10 cellular contexts compared by ENCODE assay signal in the genomic region with DNA sequence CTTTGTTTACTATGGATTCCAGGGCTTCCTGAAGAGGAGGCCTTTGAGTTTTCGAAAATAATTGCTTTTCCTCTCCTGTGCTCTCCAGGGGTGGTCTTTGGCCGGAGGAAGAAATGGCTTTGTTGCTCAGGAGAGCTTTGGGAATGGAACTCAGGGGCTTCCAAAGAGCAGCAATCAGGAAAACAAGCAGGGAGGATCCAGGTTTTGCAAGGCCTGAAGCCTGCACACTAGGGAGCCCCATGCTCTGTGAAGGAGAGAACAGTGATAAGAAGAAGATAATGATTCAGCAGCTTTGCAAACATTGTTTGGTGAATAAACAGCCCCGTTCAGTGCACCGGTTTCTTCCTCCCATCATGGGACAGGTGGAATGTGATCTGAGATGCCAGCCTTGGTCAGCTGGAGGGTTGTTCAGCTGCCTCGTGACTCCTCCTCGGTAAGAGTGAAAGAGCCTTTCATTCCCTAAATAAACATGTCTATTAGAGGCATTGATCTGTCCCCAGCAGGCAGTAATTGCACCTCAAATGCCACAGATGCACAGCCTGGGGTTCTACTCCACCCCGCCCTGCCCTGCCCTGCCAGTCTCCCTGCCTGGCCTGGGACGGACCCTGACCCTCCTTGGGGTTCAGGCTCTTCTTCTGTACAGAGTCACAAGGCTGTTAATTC. TPM values are rescaled to one million over a fixed set of nuclear protein-coding genes. Genes with fewer than 3 reads are reported as not detected.
DNase-seq lines count a peak whose midpoint lies in the region; ATAC-seq, FAIRE-seq and TF ChIP-seq lines count a peak whose summit lies in the region.
"Had no signal": no experiment of that assay in that cellular context is flagged by ENCODE, and none has a peak within 500 bp of the region (broad histone marks: within the 10 kb centered on the region; RNA-seq: fewer than 3 reads in every experiment).

No MANE protein-coding gene starts in this region.

- H3K9me3 ChIP-seq in SJCRH30 (replicated peaks) (peaks cover 8% of the 10 kb centered on the region), small intestine (ENCODE audit: control insufficient read depth, low read depth) (no peaks in the 10 kb centered on the region), prostate gland (no peaks in the 10 kb centered on the region)
- H3K9me3 ChIP-seq: SK-N-SH had no signal

- intact Hi-C loops in prostate gland (cut with DNase I), result no loop called here

- no peak for ATAC-seq in SK-N-SH treated with all-trans-retinoic acid at 6 μM for 48 hours

- no peak for TF ChIP-seq CTCF in prostate gland (IDR thresholded peaks at IDR 0.05)

- no peak for FAIRE-seq in small intestine (lab: Jason Lieb, UNC)

- DNase-seq in NCI-H1417 treated with DMSO at 0.1 percent for 48 hours (lab: John Stamatoyannopoulos, UW), result peak; percentile 48
- peak; percentile 67 to 80 for DNase-seq in SJCRH30
- DNase-seq in kidney glomerular epithelial cell (lab: John Stamatoyannopoulos, UW), result peak; percentile 85
- peak; percentile 61 for DNase-seq in small intestine
- no peak for DNase-seq in prostate gland (ENCODE audit: low spot score)
- no peak for DNase-seq in KG1 (lab: John Stamatoyannopoulos, UW)
- DNase-seq: immature natural killer cell, SK-N-SH had no signal

- H3K4me1 ChIP-seq in SJCRH30 (peaks cover 62% of the 10 kb centered on the region), small intestine (ENCODE audit: control insufficient read depth in 2 of 2, insufficient read depth in 1 of 2, low read depth in 1 of 2, low read length in 1 of 2) (no peaks in the 10 kb centered on the region), prostate gland (replicated peaks) (no peaks in the 10 kb centered on the region)

- no peak overlapping the region for H3K4me3 ChIP-seq in SJCRH30
- no peak overlapping the region for H3K4me3 ChIP-seq in small intestine (ENCODE audit: low read depth in 1 of 2, low read length in 2 of 2)
- no peak overlapping the region for H3K4me3 ChIP-seq in prostate gland
- H3K4me3 ChIP-seq: smooth muscle cell had no signal

- H3K36me3 ChIP-seq in SJCRH30 (no peaks in the 10 kb centered on the region), small intestine (ENCODE audit: control insufficient read depth in 2 of 2, insufficient read depth in 2 of 2, low read length in 2 of 2) (no peaks in the 10 kb centered on the region), prostate gland (no peaks in the 10 kb centered on the region)

- H3K27ac ChIP-seq in SJCRH30 (peak overlapping the region; percentile 93), small intestine (ENCODE audit: low read depth in 1 of 2, low read length in 1 of 2) (no peak overlapping the region), prostate gland (peak overlapping the region in 1 of 2 donors; percentile 41)

- H3K27me3 ChIP-seq in SJCRH30 (no peaks in the 10 kb centered on the region), small intestine (ENCODE audit: control insufficient read depth in 2 of 2, insufficient read depth in 2 of 2, low read length in 2 of 2) (no peaks in the 10 kb centered on the region), prostate gland (replicated peaks; ENCODE audit: insufficient read depth) (no peaks in the 10 kb centered on the region)

- TF ChIP-seq POLR2A in prostate gland (IDR thresholded peaks at IDR 0.05), result no peak

- WGBS in small intestine, 3 donors, result 18 to 46% (median 26%) methylated on average over 8 of the region's 8 CpGs
- 49% methylated on average over 8 of the region's 8 CpGs for WGBS in prostate gland

TF ChIP-seq in SK-N-SH treated with all-trans-retinoic acid at 6 μM for 48 hours, 23 proteins besides CTCF, POLR2A, EP300 and RAD21:
- TF ChIP-seq CSDC2 (CRISPR knock-in tag; IDR thresholded peaks at IDR 0.05), result no peak
- TF ChIP-seq, protein P1, sequence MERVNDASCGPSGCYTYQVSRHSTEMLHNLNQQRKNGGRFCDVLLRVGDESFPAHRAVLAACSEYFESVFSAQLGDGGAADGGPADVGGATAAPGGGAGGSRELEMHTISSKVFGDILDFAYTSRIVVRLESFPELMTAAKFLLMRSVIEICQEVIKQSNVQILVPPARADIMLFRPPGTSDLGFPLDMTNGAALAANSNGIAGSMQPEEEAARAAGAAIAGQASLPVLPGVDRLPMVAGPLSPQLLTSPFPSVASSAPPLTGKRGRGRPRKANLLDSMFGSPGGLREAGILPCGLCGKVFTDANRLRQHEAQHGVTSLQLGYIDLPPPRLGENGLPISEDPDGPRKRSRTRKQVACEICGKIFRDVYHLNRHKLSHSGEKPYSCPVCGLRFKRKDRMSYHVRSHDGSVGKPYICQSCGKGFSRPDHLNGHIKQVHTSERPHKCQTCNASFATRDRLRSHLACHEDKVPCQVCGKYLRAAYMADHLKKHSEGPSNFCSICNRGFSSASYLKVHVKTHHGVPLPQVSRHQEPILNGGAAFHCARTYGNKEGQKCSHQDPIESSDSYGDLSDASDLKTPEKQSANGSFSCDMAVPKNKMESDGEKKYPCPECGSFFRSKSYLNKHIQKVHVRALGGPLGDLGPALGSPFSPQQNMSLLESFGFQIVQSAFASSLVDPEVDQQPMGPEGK (CRISPR knock-in tag; IDR thresholded peaks at IDR 0.05; ENCODE audit: borderline replicate concordance), result no peak
- TF ChIP-seq ISL1 (CRISPR knock-in tag; IDR thresholded peaks at IDR 0.05), result no peak
- TF ChIP-seq ZNF8 (CRISPR knock-in tag; IDR thresholded peaks at IDR 0.05), result no peak
- no peak for TF ChIP-seq BACH2 (CRISPR knock-in tag; IDR thresholded peaks at IDR 0.05; ENCODE audit: borderline replicate concordance)
- TF ChIP-seq, protein P2, sequence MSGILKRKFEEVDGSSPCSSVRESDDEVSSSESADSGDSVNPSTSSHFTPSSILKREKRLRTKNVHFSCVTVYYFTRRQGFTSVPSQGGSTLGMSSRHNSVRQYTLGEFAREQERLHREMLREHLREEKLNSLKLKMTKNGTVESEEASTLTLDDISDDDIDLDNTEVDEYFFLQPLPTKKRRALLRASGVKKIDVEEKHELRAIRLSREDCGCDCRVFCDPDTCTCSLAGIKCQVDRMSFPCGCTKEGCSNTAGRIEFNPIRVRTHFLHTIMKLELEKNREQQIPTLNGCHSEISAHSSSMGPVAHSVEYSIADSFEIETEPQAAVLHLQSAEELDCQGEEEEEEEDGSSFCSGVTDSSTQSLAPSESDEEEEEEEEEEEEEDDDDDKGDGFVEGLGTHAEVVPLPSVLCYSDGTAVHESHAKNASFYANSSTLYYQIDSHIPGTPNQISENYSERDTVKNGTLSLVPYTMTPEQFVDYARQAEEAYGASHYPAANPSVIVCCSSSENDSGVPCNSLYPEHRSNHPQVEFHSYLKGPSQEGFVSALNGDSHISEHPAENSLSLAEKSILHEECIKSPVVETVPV (CRISPR knock-in tag; IDR thresholded peaks at IDR 0.05), result no peak
- TF ChIP-seq TCF4 (CRISPR knock-in tag; IDR thresholded peaks at IDR 0.05; ENCODE audit: borderline replicate concordance), result no peak
- no peak for TF ChIP-seq ZFP30 (CRISPR knock-in tag; IDR thresholded peaks at IDR 0.05)
- no peak for TF ChIP-seq ZC3H10 (CRISPR knock-in tag; IDR thresholded peaks at IDR 0.05)
- no peak for TF ChIP-seq PPARA (CRISPR knock-in tag; IDR thresholded peaks at IDR 0.05; ENCODE audit: borderline replicate concordance)

RNA-seq across cellular contexts. Expression of a gene that starts 11.5 kb away (rescaled TPM):
- total RNA-seq in SJCRH30 (2014; rRNA removed; shearing (Covaris generic)), result 80.3 and 80.8 TPM in 2 replicates
- polyA plus RNA-seq in small intestine, result 10 to 100 TPM in 1 of 3 donors, 1 to 10 TPM in 2; 4.2 to 60.9 (median 6.8) TPM
- total RNA-seq in prostate gland, result 10 to 100 TPM; 42.5 to 88.8 TPM

RNA-seq across cellular contexts. Expression of a gene that starts 43.3 kb away (rescaled TPM):
- 42.3 and 44.1 TPM in 2 replicates for total RNA-seq in SJCRH30 (2014; rRNA removed; shearing (Covaris generic))
- polyA plus RNA-seq in small intestine, result under 1 TPM in 1 of 3 donors, not detected in 2; 0.95 TPM
- total RNA-seq in prostate gland, result 10 to 100 TPM in 1 of 2 donors, under 1 TPM in 1; 0.32 to 14.3 TPM
- polyA plus RNA-seq: immature natural killer cell had no signal

Comparison
In these comparisons a context has a peak if more than half of its experiments do, and no peak if none do; other contexts are left out.
1. DNase-seq: peak in NCI-H1417 treated with DMSO at 0.1 percent for 48 hours (single experiment), SJCRH30 (2 of 2), kidney glomerular epithelial cell (single experiment) and small intestine (single experiment); none in prostate gland (single experiment) and KG1 (single experiment).